1 cellular context compared by ENCODE assay signal in genomic region chr16:2497116-2497630, GRCh38.
A peak's percentile ranks its signal among the peaks of the same experiment; 100 is the strongest.
TF ChIP-seq lines count a peak whose summit lies in the region.

No MANE protein-coding gene starts in this region.

TF ChIP-seq in K562, 482 proteins besides CTCF, POLR2A, EP300 and RAD21 (continues in another document):
- peak; percentile 62; the same call in 1 of the 2 replicates for TF ChIP-seq ZBTB7A (IDR thresholded peaks at IDR 0.05; ENCODE audit: borderline replicate concordance, control insufficient read depth, low read depth, low read length)
- no peak for TF ChIP-seq ZBTB11 (CRISPR knock-in tag; IDR thresholded peaks at IDR 0.05)
- peak; percentile 50; the same call in 1 of the 2 replicates for TF ChIP-seq SP1 (CRISPR knock-in tag; IDR thresholded peaks at IDR 0.05)
- TF ChIP-seq NR4A1 (CRISPR knock-in tag; IDR thresholded peaks at IDR 0.05) = no peak
- TF ChIP-seq NR4A1 (tag; IDR thresholded peaks at IDR 0.05) = 0 out of 2 replicates have a peak, but pooled peaks have one; percentile 36
- peak; percentile 59; the same call in 1 of the 2 replicates for TF ChIP-seq ATF7 (IDR thresholded peaks at IDR 0.05)
- no peak for TF ChIP-seq ILF3 (IDR thresholded peaks at IDR 0.05; ENCODE audit: borderline replicate concordance)
- TF ChIP-seq MEF2D (tag; conservative IDR thresholded peaks at IDR 0.05; ENCODE audit: low read depth) = no peak
- TF ChIP-seq MYNN (IDR thresholded peaks at IDR 0.05) = 0 out of 2 replicates have a peak, but pooled peaks have one; percentile 32
- no peak for TF ChIP-seq MYNN (CRISPR knock-in tag; IDR thresholded peaks at IDR 0.05)
- no peak for TF ChIP-seq ZNF668 (CRISPR knock-in tag; IDR thresholded peaks at IDR 0.05)
- TF ChIP-seq MTA3 (IDR thresholded peaks at IDR 0.05; ENCODE audit: borderline replicate concordance) = peak; percentile 80; the same call in 1 of the 2 replicates
- peak; percentile 61 for TF ChIP-seq CCNT2 (IDR thresholded peaks at IDR 0.05; ENCODE audit: borderline replicate concordance, extremely low read depth, insufficient read length, low read depth, low read length)
- no peak for TF ChIP-seq SUPT5H (IDR thresholded peaks at IDR 0.05)
- TF ChIP-seq LEF1 (IDR thresholded peaks at IDR 0.05) = 0 out of 2 replicates have a peak, but pooled peaks have one; percentile 41
- peak; percentile 81 for TF ChIP-seq CTBP1 (IDR thresholded peaks at IDR 0.05; ENCODE audit: borderline replicate concordance)
- peak; percentile 80 for TF ChIP-seq HMGN3 (IDR thresholded peaks at IDR 0.05; ENCODE audit: borderline replicate concordance, extremely low read depth, insufficient read length, low read depth, low read length)
- no peak for TF ChIP-seq HIVEP1 (CRISPR knock-in tag; IDR thresholded peaks at IDR 0.05)
- TF ChIP-seq TAF7 (tag; IDR thresholded peaks at IDR 0.05) = no peak
- TF ChIP-seq ZNF263 (CRISPR knock-in tag; IDR thresholded peaks at IDR 0.05; ENCODE audit: borderline replicate concordance) = peak; percentile 55; the same call in 1 of the 2 replicates
- TF ChIP-seq TFAP4 (CRISPR knock-in tag; IDR thresholded peaks at IDR 0.05; ENCODE audit: borderline replicate concordance) = peak; percentile 62; the same call in 1 of the 2 replicates
- TF ChIP-seq ZNF431 (CRISPR knock-in tag; IDR thresholded peaks at IDR 0.05) = no peak
- TF ChIP-seq ERF (CRISPR knock-in tag; IDR thresholded peaks at IDR 0.05) = no peak
- no peak for TF ChIP-seq ARNT (IDR thresholded peaks at IDR 0.05)
- TF ChIP-seq SAFB (IDR thresholded peaks at IDR 0.05; ENCODE audit: borderline replicate concordance, low read depth, low read length) = no peak
- peak; percentile 37; the same call in 1 of the 2 replicates for TF ChIP-seq CXXC5 (CRISPR knock-in tag; IDR thresholded peaks at IDR 0.05)
- TF ChIP-seq MAFF (IDR thresholded peaks at IDR 0.05; ENCODE audit: low read length) = no peak
- TF ChIP-seq MYC (IDR thresholded peaks at IDR 0.05; ENCODE audit: low read depth, low read length) = peak; percentile 76
- no peak; the same call in 1 of the 2 replicates for TF ChIP-seq MYC (CRISPR knock-in tag; IDR thresholded peaks at IDR 0.05; ENCODE audit: borderline replicate concordance, low read depth)
- no peak for TF ChIP-seq ID3 (CRISPR knock-in tag; IDR thresholded peaks at IDR 0.05)
- no peak for TF ChIP-seq ID3 (tag; IDR thresholded peaks at IDR 0.05)
- peak; percentile 51; the same call in 1 of the 2 replicates for TF ChIP-seq NR2C2 (CRISPR knock-in tag; IDR thresholded peaks at IDR 0.05)
- TF ChIP-seq NR2C2 (tag; IDR thresholded peaks at IDR 0.05) = peak; percentile 92
- TF ChIP-seq XRCC3 (IDR thresholded peaks at IDR 0.05) = no peak
- no peak for TF ChIP-seq ATF1 (CRISPR knock-in tag; IDR thresholded peaks at IDR 0.05)
- TF ChIP-seq ATF1 (tag; IDR thresholded peaks at IDR 0.05) = peak; percentile 33; the same call in 1 of the 2 replicates
- TF ChIP-seq WHSC1 (IDR thresholded peaks at IDR 0.05; ENCODE audit: low read length) = no peak
- TF ChIP-seq ZBTB9 (CRISPR knock-in tag; IDR thresholded peaks at IDR 0.05) = peak; percentile 99
- TF ChIP-seq TBL1XR1 (IDR thresholded peaks at IDR 0.05; ENCODE audit: low read length in 2 of 2) = peak in 1 of 2 experiments; percentile 31; a peak in 1 of 4 replicates
- no peak for TF ChIP-seq ZBTB17 (CRISPR knock-in tag; IDR thresholded peaks at IDR 0.05)
- TF ChIP-seq ZNF445 (CRISPR knock-in tag; IDR thresholded peaks at IDR 0.05; ENCODE audit: low read depth) = no peak
- TF ChIP-seq ARID2 (IDR thresholded peaks at IDR 0.05) = 0 out of 2 replicates have a peak, but pooled peaks have one; percentile 14
- TF ChIP-seq ESRRA (IDR thresholded peaks at IDR 0.05; ENCODE audit: borderline replicate concordance, low read depth) = peak; percentile 28; the same call in 1 of the 2 replicates
- no peak for TF ChIP-seq ZNF644 (tag; IDR thresholded peaks at IDR 0.05; ENCODE audit: low read depth)
- peak; percentile 73 for TF ChIP-seq NCOR1 (IDR thresholded peaks at IDR 0.05)
- TF ChIP-seq CGGBP1 (CRISPR knock-in tag; IDR thresholded peaks at IDR 0.05) = no peak
- TF ChIP-seq ZNF592 (IDR thresholded peaks at IDR 0.05) = peak; percentile 74
- peak; percentile 77 for TF ChIP-seq NR2C1 (IDR thresholded peaks at IDR 0.05)
- TF ChIP-seq NR2C1 (tag; IDR thresholded peaks at IDR 0.05) = peak; percentile 80
- TF ChIP-seq PRDM10 (IDR thresholded peaks at IDR 0.05; ENCODE audit: partially characterized antibody) = peak; percentile 71
- TF ChIP-seq ZNF699 (CRISPR knock-in tag; IDR thresholded peaks at IDR 0.05; ENCODE audit: insufficient replicate concordance) = no peak
- no peak for TF ChIP-seq MAFG (tag; conservative IDR thresholded peaks at IDR 0.05)
- TF ChIP-seq ZNF717 (CRISPR knock-in tag; IDR thresholded peaks at IDR 0.05) = no peak
- peak; percentile 12; the same call in 1 of the 2 replicates for TF ChIP-seq TCF3 (CRISPR knock-in tag; IDR thresholded peaks at IDR 0.05)
- TF ChIP-seq VEZF1 (CRISPR knock-in tag; IDR thresholded peaks at IDR 0.05) = peak; percentile 27; the same call in 1 of the 2 replicates
- no peak for TF ChIP-seq SMAD3 (CRISPR knock-in tag; conservative IDR thresholded peaks at IDR 0.05)
- 0 out of 2 replicates have a peak, but pooled peaks have one; percentile 21 for TF ChIP-seq SMC3 (conservative IDR thresholded peaks at IDR 0.05; ENCODE audit: insufficient read depth, low read depth, low read length)
- TF ChIP-seq EP400 (IDR thresholded peaks at IDR 0.05) = peak; percentile 47
- TF ChIP-seq KLF13 (tag; IDR thresholded peaks at IDR 0.05; ENCODE audit: borderline replicate concordance, low read depth) = peak; percentile 46; the same call in 1 of the 2 replicates
- TF ChIP-seq DPF2 (IDR thresholded peaks at IDR 0.05) = peak; percentile 22; the same call in 1 of the 2 replicates
- peak; percentile 98 for TF ChIP-seq ZNF232 (CRISPR knock-in tag; IDR thresholded peaks at IDR 0.05)
- TF ChIP-seq PHF21A (IDR thresholded peaks at IDR 0.05; ENCODE audit: borderline replicate concordance, low read depth) = peak; percentile 45; the same call in 1 of the 2 replicates
